Comparison of ENCODE assay signal across 1 cellular context in the genomic region with DNA sequence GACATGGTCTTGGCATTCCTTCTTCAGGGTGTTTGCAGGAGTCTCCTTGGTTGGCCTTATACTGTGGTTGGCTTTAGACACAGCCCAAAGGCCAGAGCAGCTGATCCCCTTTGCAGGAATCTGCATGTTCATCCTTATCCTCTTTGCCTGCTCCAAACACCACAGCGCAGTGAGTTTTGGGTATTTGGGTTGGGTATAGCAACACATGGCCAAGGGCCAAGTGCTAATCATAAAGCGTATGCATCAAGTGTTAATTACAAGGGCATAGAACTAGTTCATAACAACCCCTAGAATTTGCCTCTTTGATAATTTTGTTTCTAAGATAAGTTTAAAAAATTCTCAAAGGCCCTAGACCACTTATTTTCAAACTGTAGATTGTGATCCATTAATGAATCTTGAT.
TF ChIP-seq lines count a peak whose summit lies in the region.

No MANE protein-coding gene starts in this region.

TF ChIP-seq in K562, 482 proteins besides CTCF, POLR2A, EP300 and RAD21:
- TF ChIP-seq, protein P1, sequence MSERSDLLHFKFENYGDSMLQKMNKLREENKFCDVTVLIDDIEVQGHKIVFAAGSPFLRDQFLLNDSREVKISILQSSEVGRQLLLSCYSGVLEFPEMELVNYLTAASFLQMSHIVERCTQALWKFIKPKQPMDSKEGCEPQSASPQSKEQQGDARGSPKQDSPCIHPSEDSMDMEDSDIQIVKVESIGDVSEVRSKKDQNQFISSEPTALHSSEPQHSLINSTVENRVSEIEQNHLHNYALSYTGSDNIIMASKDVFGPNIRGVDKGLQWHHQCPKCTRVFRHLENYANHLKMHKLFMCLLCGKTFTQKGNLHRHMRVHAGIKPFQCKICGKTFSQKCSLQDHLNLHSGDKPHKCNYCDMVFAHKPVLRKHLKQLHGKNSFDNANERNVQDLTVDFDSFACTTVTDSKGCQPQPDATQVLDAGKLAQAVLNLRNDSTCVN (CRISPR knock-in tag; IDR thresholded peaks at IDR 0.05): no peak
- TF ChIP-seq POU5F1 (IDR thresholded peaks at IDR 0.05; ENCODE audit: borderline replicate concordance, low read depth, low read length, partially characterized antibody) (no peak), ZNF212 (CRISPR knock-in tag; IDR thresholded peaks at IDR 0.05) (no peak), TFAP4 (CRISPR knock-in tag; IDR thresholded peaks at IDR 0.05; ENCODE audit: borderline replicate concordance) (no peak), NFIC (IDR thresholded peaks at IDR 0.05) (peak; percentile 31; the same call in 1 of the 2 replicates), SRF (CRISPR knock-in tag; IDR thresholded peaks at IDR 0.05) (no peak)
- TF ChIP-seq, protein P2, sequence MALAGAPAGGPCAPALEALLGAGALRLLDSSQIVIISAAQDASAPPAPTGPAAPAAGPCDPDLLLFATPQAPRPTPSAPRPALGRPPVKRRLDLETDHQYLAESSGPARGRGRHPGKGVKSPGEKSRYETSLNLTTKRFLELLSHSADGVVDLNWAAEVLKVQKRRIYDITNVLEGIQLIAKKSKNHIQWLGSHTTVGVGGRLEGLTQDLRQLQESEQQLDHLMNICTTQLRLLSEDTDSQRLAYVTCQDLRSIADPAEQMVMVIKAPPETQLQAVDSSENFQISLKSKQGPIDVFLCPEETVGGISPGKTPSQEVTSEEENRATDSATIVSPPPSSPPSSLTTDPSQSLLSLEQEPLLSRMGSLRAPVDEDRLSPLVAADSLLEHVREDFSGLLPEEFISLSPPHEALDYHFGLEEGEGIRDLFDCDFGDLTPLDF (CRISPR knock-in tag; IDR thresholded peaks at IDR 0.05): no peak
